ENCODE assay signal across 27 cellular contexts in the genomic region with DNA sequence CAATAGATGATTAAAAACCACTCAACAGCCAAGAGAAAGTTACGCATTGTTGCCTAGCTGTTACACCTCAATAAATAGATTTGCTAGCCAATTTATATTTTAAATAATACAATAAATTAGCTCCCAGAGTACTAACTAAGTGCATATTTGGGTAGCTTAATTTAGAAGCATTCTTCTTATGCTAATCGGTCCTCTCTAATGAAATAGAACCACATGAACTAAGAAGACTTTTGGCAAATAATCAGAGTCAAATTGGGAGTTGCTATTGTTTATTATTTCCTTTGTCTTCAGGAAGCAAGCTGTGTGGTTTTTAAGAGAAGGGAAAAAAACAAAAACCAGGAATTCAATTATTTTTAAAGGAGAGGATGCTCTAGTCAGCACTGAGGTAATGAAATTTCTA. TPM values are rescaled to one million over a fixed set of nuclear protein-coding genes. Genes with fewer than 3 reads are reported as not detected.
"Had no signal": no experiment of that assay in that cellular context is flagged by ENCODE, and none has a peak within 500 bp of the region (broad histone marks: within the 10 kb centered on the region; RNA-seq: fewer than 3 reads in every experiment).

No MANE protein-coding gene starts in this region.

- H3K27ac Mint-ChIP-seq: dendritic cell treated with granulocyte-macrophage colony-stimulating factor and Interleukin-4, amounts not matched to agents 40 ng/mL and 50 ng/mL, for 4 days; endodermal cell; immature natural killer cell; mesothelial cell of epicardium; naive B cell; naive thymus-derived CD8-positive, alpha-beta T cell had no signal

- H3K36me3 ChIP-seq: colonic mucosa, esophagus muscularis mucosa, gastroesophageal sphincter, lower lobe of right lung had no signal

- H3K4me3 Mint-ChIP-seq: dendritic cell treated with granulocyte-macrophage colony-stimulating factor and Interleukin-4, amounts not matched to agents 40 ng/mL and 50 ng/mL, for 4 days; effector memory CD8-positive, alpha-beta T cell; endodermal cell; immature natural killer cell; mesothelial cell of epicardium; naive B cell; naive thymus-derived CD8-positive, alpha-beta T cell had no signal

- FAIRE-seq: endothelial cell of umbilical vein, frontal cortex, kidney had no signal

- H3K27me3 Mint-ChIP-seq: dendritic cell treated with granulocyte-macrophage colony-stimulating factor and Interleukin-4, amounts not matched to agents 40 ng/mL and 50 ng/mL, for 4 days had no signal

- H2AFZ ChIP-seq: hepatocyte had no signal

- H3K9me3 Mint-ChIP-seq: dendritic cell treated with granulocyte-macrophage colony-stimulating factor and Interleukin-4, amounts not matched to agents 40 ng/mL and 50 ng/mL, for 4 days; effector memory CD8-positive, alpha-beta T cell; immature natural killer cell had no signal

- H3K4me2 ChIP-seq: hepatocyte had no signal

- H3K27me3 ChIP-seq: colonic mucosa, esophagus muscularis mucosa, heart left ventricle, hepatocyte had no signal

- H3K4me1 Mint-ChIP-seq: endodermal cell; immature natural killer cell; mesothelial cell of epicardium; naive B cell; naive thymus-derived CD8-positive, alpha-beta T cell had no signal

- H3K27ac ChIP-seq: colonic mucosa, esophagus muscularis mucosa, foreskin keratinocyte, gastroesophageal sphincter, hepatocyte, lower lobe of right lung had no signal

- H3K4me3 ChIP-seq: colonic mucosa, esophagus muscularis mucosa, gastroesophageal sphincter, heart left ventricle, hepatocyte, lower lobe of right lung, mucosa of descending colon had no signal

- H3K36me3 Mint-ChIP-seq: immature natural killer cell; naive B cell; naive thymus-derived CD8-positive, alpha-beta T cell had no signal

- H3K79me2 ChIP-seq: hepatocyte had no signal

- DNase-seq: colonic mucosa; cortex of kidney; effector CD8-positive, alpha-beta T cell; effector memory CD8-positive, alpha-beta T cell; endodermal cell; foreskin keratinocyte; heart left ventricle; hypothalamus; immature natural killer cell; islet precursor cell; kidney; kidney glomerular epithelial cell; left colon; left ventricle myocardium superior; lower lobe of right lung; mesenchymal stem cell; mucosa of descending colon; naive B cell; naive thymus-derived CD8-positive, alpha-beta T cell had no signal

- ATAC-seq: effector memory CD8-positive, alpha-beta T cell; foreskin keratinocyte; gastroesophageal sphincter; left colon; left lobe of liver; left ventricle myocardium superior; lower lobe of right lung; mucosa of descending colon; naive thymus-derived CD8-positive, alpha-beta T cell had no signal

- H3K4me1 ChIP-seq: colonic mucosa, esophagus muscularis mucosa, foreskin keratinocyte, gastroesophageal sphincter, lower lobe of right lung had no signal

RNA-seq across cellular contexts. Expression of a gene that starts 49.0 kb away (rescaled TPM):
- total RNA-seq: foreskin keratinocyte; naive thymus-derived CD8-positive, alpha-beta T cell had no signal
- polyA plus RNA-seq: foreskin keratinocyte; immature natural killer cell; naive thymus-derived CD8-positive, alpha-beta T cell had no signal
